Comparison of ENCODE assay signal across 3 cellular contexts in the genomic region with DNA sequence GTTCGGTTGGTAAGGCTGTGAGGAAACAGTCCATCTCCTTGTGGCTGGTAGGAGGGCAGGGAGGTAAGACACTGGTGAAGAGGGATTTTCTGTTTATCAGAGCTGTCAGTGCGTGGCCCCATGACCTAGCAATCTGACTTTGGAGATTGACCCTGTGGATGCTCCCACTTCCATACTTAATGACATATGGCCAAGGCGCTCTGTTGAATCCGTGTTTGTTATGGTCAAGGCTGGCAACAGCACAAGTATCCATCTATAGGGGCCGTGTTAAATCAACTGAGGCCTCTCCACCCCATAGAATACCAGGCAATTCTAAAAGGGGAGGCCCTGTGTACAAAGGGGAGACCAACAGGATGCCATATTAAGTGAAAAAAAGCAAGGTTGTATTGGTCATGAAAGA.
"Had no signal": no experiment of that assay in that cellular context is flagged by ENCODE, and none has a peak within 500 bp of the region (broad histone marks: within the 10 kb centered on the region; RNA-seq: fewer than 3 reads in every experiment).

No MANE protein-coding gene starts in this region.

- DNase-seq: GDM1, GF-D8 had no signal

- H3K4me3 ChIP-seq: GM12878 had no signal

- ATAC-seq: GM12878 had no signal
